ENCODE assay signal across 9 cellular contexts in the genomic region with DNA sequence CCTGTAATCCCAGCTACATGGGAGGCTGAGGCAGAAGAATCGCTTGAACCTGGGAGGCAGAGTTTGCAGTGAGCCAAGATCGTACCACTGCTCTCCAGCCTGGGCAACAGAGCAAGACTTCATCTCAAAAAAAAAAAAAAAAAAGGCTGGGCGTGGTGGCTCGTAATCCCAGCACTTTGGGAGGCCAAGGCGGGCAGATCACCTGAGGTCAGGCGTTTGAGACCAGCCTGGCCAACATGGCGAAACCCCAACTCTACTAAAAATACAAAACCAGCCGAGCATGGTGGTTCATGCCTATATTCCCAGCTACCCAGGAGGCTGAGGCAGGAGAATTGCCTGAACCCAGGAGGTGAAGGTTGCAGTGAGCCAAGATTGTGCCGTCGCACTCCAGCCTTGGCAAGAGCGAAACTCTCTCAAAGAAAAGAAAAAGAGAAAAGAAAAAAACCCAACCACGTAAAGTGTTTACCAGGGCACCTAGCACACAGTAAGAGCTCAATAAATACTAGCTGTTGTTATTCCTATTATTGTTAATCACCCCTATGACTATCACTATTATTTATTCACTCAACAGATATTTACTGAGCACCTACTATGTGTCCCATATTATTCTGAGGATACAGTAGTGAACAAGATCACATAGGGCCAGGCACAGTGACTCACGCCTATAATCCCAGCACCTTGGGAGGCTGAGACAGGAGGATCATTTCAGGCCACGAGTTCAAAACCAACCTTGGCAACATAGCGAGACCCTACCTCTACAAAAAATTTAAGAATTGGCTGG. TPM values are rescaled to one million over a fixed set of nuclear protein-coding genes. Genes with fewer than 3 reads are reported as not detected.
DNase-seq lines count a peak whose midpoint lies in the region; TF ChIP-seq lines count a peak whose summit lies in the region.
"Not testable (repeated sequence)": the region's sequence is repeated elsewhere in the genome, so short reads cannot be mapped to it uniquely, and the experiment has no call there.
"Had no signal": no experiment of that assay in that cellular context is flagged by ENCODE, and none has a peak within 500 bp of the region (broad histone marks: within the 10 kb centered on the region; RNA-seq: fewer than 3 reads in every experiment).

No MANE protein-coding gene starts in this region.

- DNase-seq in CD4-positive, alpha-beta memory T cell; T-helper 2 cell treated with Interferon-gamma antibody and Interleukin-4, amounts not matched to agents 5 μg/mL and 100 μg/mL, for 36 hours (ENCODE audit: low spot score); activated naive CD4-positive, alpha-beta T cell treated with anti-CD3 and anti-CD28 coated beads, Interleukin-2, amount 10 ng/mL, durations not matched to agents 7 days and 5 days; progenitor cell of endocrine pancreas (ENCODE audit: low spot score, unreplicated experiment): not testable (repeated sequence)

- H3K27ac Mint-ChIP-seq in CD4-positive, alpha-beta memory T cell: peak overlapping the region in 5 of 7 donors; percentile 38 to 89 (median 72)
- not testable (repeated sequence) for H3K27ac Mint-ChIP-seq in IgD-negative memory B cell; T-helper 2 cell treated with Interferon-gamma antibody and Interleukin-4, amounts not matched to agents 5 μg/mL and 100 μg/mL, for 36 hours; activated naive CD4-positive, alpha-beta T cell treated with anti-CD3 and anti-CD28 coated beads, Interleukin-2, amount 10 ng/mL, durations not matched to agents 7 days and 5 days; progenitor cell of endocrine pancreas
- H3K27ac Mint-ChIP-seq in brain (peak overlapping the region in 2 of 5 experiments; percentile 47 to 73), nephron (peak overlapping the region; percentile 33 to 98 (median 68))

- H3K27ac ChIP-seq in CD4-positive, alpha-beta memory T cell (ENCODE audit: low read depth, low read length): not testable (repeated sequence)

- POLR2A ChIA-PET in CD4-positive, alpha-beta memory T cell (lab: Charles Lee; ENCODE audit: partially characterized antibody): interaction anchor here (0.6 to 6.3 kb wide), 3 partner anchors 15 to 86 kb away, joined by 3 to 85 read pairs (median 4); no protein-coding TSS in a partner anchor

- peak overlapping the region in 3 of 8 donors; percentile 35 to 67 (median 52) for H3K4me3 Mint-ChIP-seq in CD4-positive, alpha-beta memory T cell
- peak overlapping the region in 3 of 4 donors; percentile 23 to 71 (median 69) for H3K4me3 Mint-ChIP-seq in IgD-negative memory B cell
- peak overlapping the region; percentile 15 for H3K4me3 Mint-ChIP-seq in T-helper 2 cell treated with Interferon-gamma antibody and Interleukin-4, amounts not matched to agents 5 μg/mL and 100 μg/mL, for 36 hours
- H3K4me3 Mint-ChIP-seq in activated naive CD4-positive, alpha-beta T cell treated with anti-CD3 and anti-CD28 coated beads, Interleukin-2, amount 10 ng/mL, durations not matched to agents 7 days and 5 days: peak overlapping the region; percentile 5
- H3K4me3 Mint-ChIP-seq in brain: peak overlapping the region in 4 of 5 experiments; percentile 39 to 89 (median 76)
- peak overlapping the region; percentile 68 to 81 (median 78) for H3K4me3 Mint-ChIP-seq in nephron
- H3K4me3 Mint-ChIP-seq in progenitor cell of endocrine pancreas (ENCODE audit: low read depth): peak overlapping the region; percentile 19

- CTCF ChIA-PET in CD4-positive, alpha-beta memory T cell (lab: Charles Lee; ENCODE audit: partially characterized antibody): interaction anchor here (0.5 to 4.3 kb wide), 4 partner anchors 10 to 157 kb away, joined by 3 to 29 read pairs (median 4); no protein-coding TSS in a partner anchor
- CTCF ChIA-PET in activated naive CD4-positive, alpha-beta T cell treated with anti-CD3 and anti-CD28 coated beads, Interleukin-2, amount 10 ng/mL, durations not matched to agents 7 days and 5 days (lab: Charles Lee): not testable (repeated sequence)

- not testable (repeated sequence) for TF ChIP-seq CTCF in brain (conservative IDR thresholded peaks at IDR 0.05); nephron (IDR thresholded peaks at IDR 0.05; ENCODE audit: unreplicated experiment in 3 of 3); progenitor cell of endocrine pancreas (IDR thresholded peaks at IDR 0.05; ENCODE audit: unreplicated experiment)

- H3K4me1 ChIP-seq in CD4-positive, alpha-beta memory T cell (ENCODE audit: insufficient read depth, low read length): peaks cover 22% of the 10 kb centered on the region

- not testable (repeated sequence) for H3K9me3 Mint-ChIP-seq in CD4-positive, alpha-beta memory T cell; IgD-negative memory B cell; T-helper 2 cell treated with Interferon-gamma antibody and Interleukin-4, amounts not matched to agents 5 μg/mL and 100 μg/mL, for 36 hours; activated naive CD4-positive, alpha-beta T cell treated with anti-CD3 and anti-CD28 coated beads, Interleukin-2, amount 10 ng/mL, durations not matched to agents 7 days and 5 days; brain; nephron; progenitor cell of endocrine pancreas (ENCODE audit: low read depth)

- intact Hi-C loops in CD4-positive, alpha-beta memory T cell (cut with micrococcal nuclease): not testable (repeated sequence)

- H3K4me1 Mint-ChIP-seq in CD4-positive, alpha-beta memory T cell: peaks cover 27 to 51% (median 38%) of the 10 kb centered on the region in 4 donors
- H3K4me1 Mint-ChIP-seq in IgD-negative memory B cell (peaks cover 11 to 22% (median 20%) of the 10 kb centered on the region in 3 donors), brain (peaks cover 36% of the 10 kb centered on the region), nephron (peaks cover 32% of the 10 kb centered on the region), progenitor cell of endocrine pancreas (ENCODE audit: low read depth) (peaks cover 22% of the 10 kb centered on the region)
- peaks cover 26% of the 10 kb centered on the region for H3K4me1 Mint-ChIP-seq in T-helper 2 cell treated with Interferon-gamma antibody and Interleukin-4, amounts not matched to agents 5 μg/mL and 100 μg/mL, for 36 hours (ENCODE audit: low read depth)
- peaks cover 44% of the 10 kb centered on the region for H3K4me1 Mint-ChIP-seq in activated naive CD4-positive, alpha-beta T cell treated with anti-CD3 and anti-CD28 coated beads, Interleukin-2, amount 10 ng/mL, durations not matched to agents 7 days and 5 days

- H3K4me3 ChIP-seq in CD4-positive, alpha-beta memory T cell (ENCODE audit: low read length in 2 of 2): not testable (repeated sequence)

- not testable (repeated sequence) for H3K9me3 ChIP-seq in CD4-positive, alpha-beta memory T cell (ENCODE audit: control insufficient read depth in 1 of 2, low read length in 2 of 2)

- H3K36me3 ChIP-seq in CD4-positive, alpha-beta memory T cell (ENCODE audit: insufficient read depth, low read length): peaks cover 19% of the 10 kb centered on the region

- H3K36me3 Mint-ChIP-seq in CD4-positive, alpha-beta memory T cell: peaks cover 14 to 33% of the 10 kb centered on the region in 2 donors
- not testable (repeated sequence) for H3K36me3 Mint-ChIP-seq in IgD-negative memory B cell
- H3K36me3 Mint-ChIP-seq in T-helper 2 cell treated with Interferon-gamma antibody and Interleukin-4, amounts not matched to agents 5 μg/mL and 100 μg/mL, for 36 hours (ENCODE audit: low read depth): peaks cover 19% of the 10 kb centered on the region
- peaks cover 24% of the 10 kb centered on the region for H3K36me3 Mint-ChIP-seq in activated naive CD4-positive, alpha-beta T cell treated with anti-CD3 and anti-CD28 coated beads, Interleukin-2, amount 10 ng/mL, durations not matched to agents 7 days and 5 days
- H3K36me3 Mint-ChIP-seq in brain (peaks cover 41% of the 10 kb centered on the region), nephron (ENCODE audit: low read depth) (peaks cover 26% of the 10 kb centered on the region), progenitor cell of endocrine pancreas (ENCODE audit: insufficient read depth) (peaks cover 14% of the 10 kb centered on the region)

- H3K27me3 Mint-ChIP-seq in CD4-positive, alpha-beta memory T cell; IgD-negative memory B cell; T-helper 2 cell treated with Interferon-gamma antibody and Interleukin-4, amounts not matched to agents 5 μg/mL and 100 μg/mL, for 36 hours (ENCODE audit: low read depth); activated naive CD4-positive, alpha-beta T cell treated with anti-CD3 and anti-CD28 coated beads, Interleukin-2, amount 10 ng/mL, durations not matched to agents 7 days and 5 days; brain; nephron (ENCODE audit: low read depth); progenitor cell of endocrine pancreas: not testable (repeated sequence)

- H3K27me3 ChIP-seq in CD4-positive, alpha-beta memory T cell (ENCODE audit: insufficient read depth, low read length): not testable (repeated sequence)

RNA-seq across cellular contexts. Expression of gene BCL7C, which starts 2.6 kb away (rescaled TPM):
- total RNA-seq in CD4-positive, alpha-beta memory T cell: 10 to 100 TPM; 25.5 to 27.3 TPM
- 10 to 100 TPM; 45.4 to 53.1 TPM for polyA plus RNA-seq in CD4-positive, alpha-beta memory T cell
- polyA plus RNA-seq in IgD-negative memory B cell (45.0 TPM), brain (ENCODE audit: insufficient read depth, low read depth, low replicate concordance) (37.1 TPM)
- total RNA-seq in progenitor cell of endocrine pancreas: 33.2 and 34.2 TPM in 2 replicates

RNA-seq across cellular contexts. Expression of gene CTF1, which starts 5.2 kb away (rescaled TPM):
- total RNA-seq in CD4-positive, alpha-beta memory T cell: under 1 TPM; 0.19 to 0.26 TPM
- not detected for polyA plus RNA-seq in CD4-positive, alpha-beta memory T cell
- not detected for polyA plus RNA-seq in IgD-negative memory B cell
- 4.1 TPM for polyA plus RNA-seq in brain (ENCODE audit: insufficient read depth, low read depth, low replicate concordance)
- total RNA-seq in progenitor cell of endocrine pancreas: 4.5 and 5.1 TPM in 2 replicates
- total RNA-seq: CD8-positive, alpha-beta T cell; HT-29 had no signal

RNA-seq across cellular contexts. Expression of gene FBXL19, which starts 32.1 kb away (rescaled TPM):
- 10 to 100 TPM; 15.6 to 15.8 TPM for total RNA-seq in CD4-positive, alpha-beta memory T cell
- under 1 TPM in 1 of 2 donors, not detected in 1; 0.16 TPM for polyA plus RNA-seq in CD4-positive, alpha-beta memory T cell
- 0.26 TPM for polyA plus RNA-seq in IgD-negative memory B cell
- polyA plus RNA-seq in brain (ENCODE audit: insufficient read depth, low read depth, low replicate concordance): 24.3 TPM
- 65.6 and 66.8 TPM in 2 replicates for total RNA-seq in progenitor cell of endocrine pancreas

RNA-seq across cellular contexts. Expression of gene ORAI3, which starts 57.6 kb away (rescaled TPM):
- 10 to 100 TPM; 19.3 to 22.0 TPM for total RNA-seq in CD4-positive, alpha-beta memory T cell
- 10 to 100 TPM; 16.2 to 17.5 TPM for polyA plus RNA-seq in CD4-positive, alpha-beta memory T cell
- polyA plus RNA-seq in IgD-negative memory B cell (68.8 TPM), brain (ENCODE audit: insufficient read depth, low read depth, low replicate concordance) (6.4 TPM)
- total RNA-seq in progenitor cell of endocrine pancreas: 19.1 and 19.5 TPM in 2 replicates

Comparison
In these comparisons a context has a peak if more than half of its experiments do, and no peak if none do; other contexts are left out.
1. RNA of gene FBXL19, which starts 32.1 kb away (polyA plus RNA-seq): 24.3 TPM in brain (single experiment); 0.26 TPM in IgD-negative memory B cell (single experiment) and 0.16 TPM in CD4-positive, alpha-beta memory T cell; every median in the first group is over 10 times any median in the second.